In genomic region chr6:44305200-44305725, GRCh38 we compare ENCODE assay signal across 1 cellular context.
TF ChIP-seq lines count a peak whose summit lies in the region.

No MANE protein-coding gene starts in this region.

TF ChIP-seq in H1, 55 proteins besides CTCF, POLR2A, EP300 and RAD21:
- TF ChIP-seq TEAD4 (IDR thresholded peaks at IDR 0.05; ENCODE audit: low read depth, low read length) (no peak), CREB1 (IDR thresholded peaks at IDR 0.05) (no peak), PHF8 (conservative IDR thresholded peaks at IDR 0.05; ENCODE audit: low read depth, low read length) (no peak), RNF2 (IDR thresholded peaks at IDR 0.05; ENCODE audit: borderline replicate concordance, low read depth, low read length, missing control alignments, poor library complexity, severe bottlenecking) (no peak), SAP30 (IDR thresholded peaks at IDR 0.05; ENCODE audit: insufficient read depth, insufficient replicate concordance, low read length) (no peak), ZNF274 (IDR thresholded peaks at IDR 0.05; ENCODE audit: borderline replicate concordance, extremely low read depth, low read length) (no peak), RFX5 (IDR thresholded peaks at IDR 0.05; ENCODE audit: borderline replicate concordance, low read depth, low read length) (no peak), MAFK (IDR thresholded peaks at IDR 0.05; ENCODE audit: low read depth, low read length) (no peak), SRF (IDR thresholded peaks at IDR 0.05; ENCODE audit: low read depth, low read length) (no peak), TAF7 (optimal IDR thresholded peaks at IDR 0.05; ENCODE audit: borderline replicate concordance, low read depth, low read length) (no peak), NANOG (IDR thresholded peaks at IDR 0.05; ENCODE audit: insufficient read depth, low read depth, low read length, poor library complexity, severe bottlenecking) (no peak), CHD1 (IDR thresholded peaks at IDR 0.05; ENCODE audit: low read depth, low read length) (no peak), GABPA (IDR thresholded peaks at IDR 0.05; ENCODE audit: borderline replicate concordance, insufficient read depth, low read length) (no peak), CBX5 (IDR thresholded peaks at IDR 0.05; ENCODE audit: low read depth, low read length) (no peak), FOSL1 (IDR thresholded peaks at IDR 0.05; ENCODE audit: insufficient read depth, low read depth, low read length) (no peak), BRCA1 (IDR thresholded peaks at IDR 0.05; ENCODE audit: low read depth, low read length) (no peak)
